Comparison of ENCODE assay signal across 8 cellular contexts in genomic region chr9:75001719-75002421, GRCh38. TPM values are rescaled to one million over a fixed set of nuclear protein-coding genes. Genes with fewer than 3 reads are reported as not detected.
DNase-seq lines count a peak whose midpoint lies in the region; ATAC-seq and TF ChIP-seq lines count a peak whose summit lies in the region.

No MANE protein-coding gene starts in this region.

- ATAC-seq in GM18498 (IDR thresholded peaks at IDR 0.05; ENCODE audit: unreplicated experiment) (peak; percentile 88), HG02759 (IDR thresholded peaks at IDR 0.05; ENCODE audit: unreplicated experiment) (peak; percentile 89), naive B cell (ENCODE audit: low read depth in 2 of 2) (peak; percentile 74 to 86)

- no peak overlapping the region for H3K4me3 Mint-ChIP-seq in naive B cell

- WGBS in esophagus squamous epithelium, 2 donors = 55 to 63% methylated on average over 4 of the region's 4 CpGs

- H2AFZ ChIP-seq in SU-DHL-6 (ENCODE audit: low read depth, low read length, severe bottlenecking) = no peak overlapping the region

- H3K9me3 Mint-ChIP-seq in naive B cell = no peaks in the 10 kb centered on the region

- H3K9ac ChIP-seq in SU-DHL-6 (ENCODE audit: low read length) = no peak overlapping the region

- H3K9me3 ChIP-seq in SU-DHL-6 (ENCODE audit: insufficient read depth, low read length) (no peaks in the 10 kb centered on the region), esophagus squamous epithelium (no peaks in the 10 kb centered on the region)

- intact Hi-C loops in esophagus squamous epithelium (cut with DNase I) = loop anchor here (5.0 kb wide), 1 partner anchor 225 kb away; no protein-coding TSS in a partner anchor

- no peaks in the 10 kb centered on the region for H3K27me3 Mint-ChIP-seq in naive B cell

- peak overlapping the region in 1 of 6 donors; percentile 54 for H3K27ac Mint-ChIP-seq in naive B cell

- H3K9me2 ChIP-seq in SU-DHL-6 (replicated peaks; ENCODE audit: insufficient read depth, low read length) = no peaks in the 10 kb centered on the region

- H3K36me3 ChIP-seq in SU-DHL-6 (ENCODE audit: low read length) (peaks cover 9% of the 10 kb centered on the region; the same call in 1 of the 2 replicates), esophagus squamous epithelium (peaks cover 0 to 35% (median 0%) of the 10 kb centered on the region in 3 donors)

- H3K27ac ChIP-seq in SU-DHL-6 (ENCODE audit: low read depth, low read length) = no peak overlapping the region
- H3K27ac ChIP-seq in esophagus squamous epithelium = no peak overlapping the region

- H3K4me2 ChIP-seq in SU-DHL-6 (ENCODE audit: low read depth, low read length, poor library complexity, severe bottlenecking) = no peak overlapping the region

- H3K27me3 ChIP-seq in SU-DHL-6 (ENCODE audit: low read length) = no peaks in the 10 kb centered on the region
- no peaks in the 10 kb centered on the region for H3K27me3 ChIP-seq in esophagus squamous epithelium

- H3K79me2 ChIP-seq in SU-DHL-6 (ENCODE audit: insufficient read depth, low read length) = no peaks in the 10 kb centered on the region

- TF ChIP-seq POLR2A in esophagus squamous epithelium (IDR thresholded peaks at IDR 0.05) = no peak

- peaks cover 13% of the 10 kb centered on the region; the same call in 1 of the 2 replicates for H3F3A ChIP-seq in SU-DHL-6 (ENCODE audit: insufficient read depth)

- peak; percentile 83 for TF ChIP-seq CTCF in AG10803 (conservative IDR thresholded peaks at IDR 0.05; ENCODE audit: low read length)
- TF ChIP-seq CTCF in SU-DHL-6 (IDR thresholded peaks at IDR 0.05; ENCODE audit: insufficient read depth, low read length, poor library complexity, severe bottlenecking) = peak; percentile 28
- peak; percentile 62 to 81 (median 70) for TF ChIP-seq CTCF in esophagus squamous epithelium (IDR thresholded peaks at IDR 0.05)

- peaks cover 0 to 3% (median 0%) of the 10 kb centered on the region in 3 donors for H3K4me1 Mint-ChIP-seq in naive B cell

- H3K4me3 ChIP-seq in AG10803 (ENCODE audit: low read length) (no peak overlapping the region), SU-DHL-6 (ENCODE audit: insufficient read depth, low read length, poor library complexity, severe bottlenecking) (no peak overlapping the region), esophagus squamous epithelium (no peak overlapping the region)

- H3K36me3 Mint-ChIP-seq in naive B cell = peaks cover 5 to 15% of the 10 kb centered on the region in 2 donors

- DNase-seq in AG10803 (ENCODE audit: low read depth) = peak; percentile 87
- peak; percentile 49 for DNase-seq in NCI-H1092 (lab: John Stamatoyannopoulos, UW)
- DNase-seq in esophagus squamous epithelium (lab: John Stamatoyannopoulos, UW) = no peak
- DNase-seq in naive B cell = peak; percentile 55
- no peak for DNase-seq in activated CD8-positive, alpha-beta memory T cell treated with anti-CD3 and anti-CD28 coated beads for 24 hours

- peaks cover 0 to 2% (median 0%) of the 10 kb centered on the region in 3 donors for H3K4me1 ChIP-seq in esophagus squamous epithelium

- H4K20me1 ChIP-seq in SU-DHL-6 (ENCODE audit: low read depth, low read length) = no peaks in the 10 kb centered on the region

RNA-seq across cellular contexts. Expression of gene CARNMT1, which starts 26.2 kb away (rescaled TPM):
- total RNA-seq in esophagus squamous epithelium = 10 to 100 TPM; 16.0 to 28.4 (median 23.8) TPM
- 10 to 100 TPM in 2 of 6 donors, 1 to 10 TPM in 4; 8.5 to 13.7 (median 9.2) TPM for polyA plus RNA-seq in naive B cell (ENCODE audit: low read depth in 6 of 6)

RNA-seq across cellular contexts. Expression of gene C9orf40, which starts 49.2 kb away (rescaled TPM):
- 1 to 10 TPM; 2.5 to 5.3 (median 4.1) TPM for total RNA-seq in esophagus squamous epithelium
- 1 to 10 TPM; 1.3 to 4.7 (median 3.8) TPM for polyA plus RNA-seq in naive B cell (ENCODE audit: low read depth in 6 of 6)

Comparison
In these comparisons a context has a peak if more than half of its experiments do, and no peak if none do; other contexts are left out.
1. DNase-seq: peak in AG10803 (single experiment), NCI-H1092 (single experiment) and naive B cell (single experiment); none in esophagus squamous epithelium (single experiment) and activated CD8-positive, alpha-beta memory T cell treated with anti-CD3 and anti-CD28 coated beads for 24 hours (single experiment).
2. CTCF ChIP-seq: peak in every context shown above with its lines; median percentile 83 in AG10803; 70 in esophagus squamous epithelium; 28 in SU-DHL-6.
3. Peak in every context shown above with its lines, with median percentiles within 50 percentile points of each other: ATAC-seq.